ENCODE assay signal across 9 cellular contexts in the genomic region with DNA sequence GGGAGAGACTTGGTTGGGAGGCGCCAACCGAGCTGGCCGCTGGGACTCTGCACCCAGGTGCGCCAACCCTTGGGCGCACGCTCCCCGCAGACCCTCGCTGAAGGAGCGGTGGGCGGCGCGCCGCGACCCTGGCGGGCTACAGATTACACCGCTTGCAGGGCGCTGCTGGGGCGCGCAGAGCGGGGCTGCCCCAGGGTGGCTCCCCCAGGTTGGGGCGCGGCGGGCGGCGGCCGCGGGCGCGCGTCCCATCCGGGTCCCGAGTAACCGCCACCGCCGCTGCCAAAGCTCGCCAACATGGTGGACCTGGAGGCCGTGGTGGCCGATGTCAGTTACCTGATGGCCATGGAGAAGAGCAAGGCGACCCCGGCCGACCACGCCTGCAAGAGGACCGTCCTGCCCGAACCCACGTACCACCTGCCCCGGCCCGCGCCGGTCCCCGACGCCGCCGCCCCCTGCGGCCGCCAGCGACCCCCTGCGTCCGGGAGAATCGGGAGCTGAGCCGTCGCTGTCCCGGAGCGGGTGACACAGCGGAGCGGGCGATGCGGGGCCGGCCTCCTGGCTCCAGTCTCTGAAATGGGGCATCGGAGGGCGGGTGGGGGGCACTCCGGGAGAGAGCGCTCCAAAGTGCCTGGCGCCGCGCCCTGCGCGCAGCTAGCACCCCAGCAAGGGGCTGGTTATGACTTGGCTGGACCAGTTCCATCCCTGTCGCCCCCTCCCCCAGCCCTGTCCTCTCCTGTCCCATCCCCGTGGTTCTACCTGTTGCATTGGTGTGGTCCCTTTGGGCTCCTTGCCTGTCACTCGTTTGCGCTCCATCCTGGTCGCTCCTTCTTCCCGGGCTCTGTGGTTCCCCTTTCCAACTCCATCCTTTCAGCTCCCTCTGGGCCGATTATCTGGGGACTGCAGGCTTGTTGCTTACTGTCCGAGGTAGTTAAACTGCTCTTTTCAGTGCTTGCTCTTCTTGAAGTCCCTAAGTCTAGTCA.
DNase-seq lines count a peak whose midpoint lies in the region; ATAC-seq, FAIRE-seq and TF ChIP-seq lines count a peak whose summit lies in the region.
"Had no signal": no experiment of that assay in that cellular context is flagged by ENCODE, and none has a peak within 500 bp of the region (broad histone marks: within the 10 kb centered on the region; RNA-seq: fewer than 3 reads in every experiment).

No MANE protein-coding gene starts in this region.

- TF ChIP-seq POLR2A in H1 (IDR thresholded peaks at IDR 0.05; ENCODE audit: control extremely low read depth in 1 of 2, low read depth in 2 of 2, low read length in 2 of 2) (no peak), uterus (IDR thresholded peaks at IDR 0.05) (no peak)

- FAIRE-seq in H1 (lab: Jason Lieb, UNC): peak; percentile 74
- FAIRE-seq: keratinocyte had no signal

- intact Hi-C loops in Calu3 (cut with micrococcal nuclease; ENCODE audit: unreplicated experiment) (no loop called here), uterus (cut with DNase I; ENCODE audit: low total_unique reads) (no loop called here)

- peak; percentile 15 to 43; a peak in 2 of 4 replicates for TF ChIP-seq RAD21 in H1 (IDR thresholded peaks at IDR 0.05 in 1 of 2, conservative IDR thresholded peaks at IDR 0.05 in 1 of 2; ENCODE audit: low read depth in 2 of 2, low read length in 2 of 2)

- BruUV-seq in Calu3 (replicated peaks; lab: Mats Ljungman, UMichigan): no TSS peak

- H3K4me1 Mint-ChIP-seq in Calu3 (ENCODE audit: low read depth, unreplicated experiment): peaks cover 28% of the 10 kb centered on the region

- H4K91ac ChIP-seq in H1 (replicated peaks; ENCODE audit: insufficient read length, low read length) (no peak overlapping the region), neuronal stem cell (ENCODE audit: low read depth, low read length, poor library complexity) (no peak overlapping the region)

- H3K9ac ChIP-seq in H1 (replicated peaks in 1 of 4; ENCODE audit: extremely low read depth in 1 of 4, low read depth in 3 of 4, low read length in 3 of 4) (no peak overlapping the region), neuronal stem cell (ENCODE audit: low read depth, low read length, poor library complexity) (peak overlapping the region; percentile 77)

- no peaks in the 10 kb centered on the region for H3K36me3 Mint-ChIP-seq in Calu3 (ENCODE audit: insufficient read depth, unreplicated experiment)

- peaks cover 10% of the 10 kb centered on the region for H3K23me2 ChIP-seq in H1 (ENCODE audit: low read depth, low read length)

- no peak overlapping the region for H4K8ac ChIP-seq in H1 (ENCODE audit: extremely low read depth, insufficient read depth, low read length)
- no peak overlapping the region for H4K8ac ChIP-seq in neuronal stem cell (ENCODE audit: low read depth, low read length)

- no peaks in the 10 kb centered on the region for H3K9me3 Mint-ChIP-seq in Calu3 (ENCODE audit: low read depth, unreplicated experiment)

- peak overlapping the region; percentile 70 for H3K4me3 Mint-ChIP-seq in Calu3 (ENCODE audit: low read depth, unreplicated experiment)

- H3K79me1 ChIP-seq in H1 (ENCODE audit: low read depth, low read length) (no peaks in the 10 kb centered on the region), neuronal stem cell (ENCODE audit: low read depth, low read length) (no peaks in the 10 kb centered on the region)

- H3K27ac Mint-ChIP-seq in Calu3 (ENCODE audit: unreplicated experiment): no peak overlapping the region

- H3K4ac ChIP-seq in H1 (replicated peaks; ENCODE audit: insufficient read length, low read depth, low read length) (no peak overlapping the region), neuronal stem cell (ENCODE audit: low read length) (no peak overlapping the region)

- no peaks in the 10 kb centered on the region for H3K79me2 ChIP-seq in H1 (ENCODE audit: control insufficient read depth in 1 of 2, insufficient read depth in 2 of 2, low read length in 2 of 2)

- H3K4me3 ChIP-seq in H1 (ENCODE audit: extremely low read depth in 1 of 4, insufficient read depth in 2 of 4, low read depth in 3 of 4, low read length in 4 of 4) (peak overlapping the region; percentile 45 to 86 (median 54)), neuronal stem cell (ENCODE audit: low read length in 2 of 2) (peak overlapping the region; percentile 25 to 82), uterus (no peak overlapping the region)

- peak overlapping the region; percentile 72 for H2AFZ ChIP-seq in H1 (ENCODE audit: low read length)
- H2AFZ ChIP-seq in neuronal stem cell (ENCODE audit: low read length): peak overlapping the region; percentile 87

- H3K14ac ChIP-seq in H1 (ENCODE audit: insufficient read length) (no peak overlapping the region), neuronal stem cell (ENCODE audit: low read length) (no peak overlapping the region)

- H3K9me3 ChIP-seq in H1 (ENCODE audit: insufficient read depth in 2 of 2, low read depth in 1 of 2, low read length in 1 of 2) (no peaks in the 10 kb centered on the region), neuronal stem cell (replicated peaks in 1 of 2; ENCODE audit: control insufficient read depth in 2 of 2, insufficient read depth in 1 of 2, low read depth in 1 of 2, low read length in 2 of 2) (peaks cover 5 to 7% of the 10 kb centered on the region in 2 donors), uterus (no peaks in the 10 kb centered on the region)

- no peak overlapping the region for H2BK20ac ChIP-seq in H1 (ENCODE audit: low read length)

- peaks cover 11 to 28% (median 20%) of the 10 kb centered on the region in 4 experiments for H3K27me3 ChIP-seq in H1 (replicated peaks in 1 of 4; ENCODE audit: control insufficient read depth in 3 of 4, extremely low read depth in 1 of 4, insufficient read depth in 3 of 4, low read length in 3 of 4)
- H3K27me3 ChIP-seq in neuronal stem cell (ENCODE audit: control insufficient read depth in 3 of 3, insufficient read depth in 3 of 3, low read depth in 1 of 3, low read length in 3 of 3): peaks cover 19 to 74% (median 35%) of the 10 kb centered on the region in 3 experiments
- peaks cover 12 to 44% of the 10 kb centered on the region in 2 donors for H3K27me3 ChIP-seq in uterus

- no peak overlapping the region for H3K56ac ChIP-seq in H1 (replicated peaks; ENCODE audit: insufficient read length, low read depth, low read length)

- H2BK5ac ChIP-seq in H1 (ENCODE audit: low read depth, low read length): no peak overlapping the region; the same call in 1 of the 2 replicates
- H2BK5ac ChIP-seq in neuronal stem cell (ENCODE audit: low read length): no peak overlapping the region

- TF ChIP-seq CTCF in Calu3 (IDR thresholded peaks at IDR 0.05; ENCODE audit: unreplicated experiment) (no peak), H1 (IDR thresholded peaks at IDR 0.05; ENCODE audit: control extremely low read depth in 1 of 3, insufficient read depth in 1 of 3, low read depth in 1 of 3, low read length in 3 of 3) (peak in 1 of 3 experiments; percentile 8; a peak in 1 of 4 replicates), uterus (IDR thresholded peaks at IDR 0.05) (no peak)

- no peak for ATAC-seq in GM21367 (IDR thresholded peaks at IDR 0.05; ENCODE audit: unreplicated experiment)

- no peak overlapping the region for H2AK5ac ChIP-seq in H1 (ENCODE audit: low read depth, low read length)
- H2AK5ac ChIP-seq in neuronal stem cell (ENCODE audit: low read depth, low read length): peak overlapping the region; percentile 25

- no peaks in the 10 kb centered on the region for H4K20me1 ChIP-seq in H1 (replicated peaks in 1 of 2; ENCODE audit: control insufficient read depth in 1 of 2, insufficient read depth in 2 of 2, low read length in 2 of 2)

- CTCF ChIA-PET in Calu3 (lab: Charles Lee) (no interaction called here), H1 (lab: Charles Lee; ENCODE audit: partially characterized antibody) (interaction anchor here (0.8 to 2.4 kb wide), 9 partner anchors 12 to 88 kb away, joined by 3 to 10 read pairs (median 6); no protein-coding TSS in a partner anchor)

- DNase-seq in Calu3 (no peak), NCI-H1092 treated with DMSO at 0.1 percent for 48 hours (lab: John Stamatoyannopoulos, UW) (peak; percentile 58), H1 (ENCODE audit: low read depth in 1 of 2, low spot score in 2 of 2) (peak in 1 of 2 experiments; percentile 70), neuronal stem cell (ENCODE audit: low spot score) (no peak), epidermal melanocyte (ENCODE audit: insufficient read length, low spot score) (no peak), uterus (no peak)
- no peak for DNase-seq in NK-92 treated with Interleukin-12 subunit alpha and Interleukin-12 subunit beta, amount 100 ng/mL, for 24 hours (lab: John Stamatoyannopoulos, UW)

- peaks cover 69% of the 10 kb centered on the region for H3K27me3 Mint-ChIP-seq in Calu3 (ENCODE audit: unreplicated experiment)

- H2BK120ac ChIP-seq in H1 (replicated peaks; ENCODE audit: low read depth, low read length): peak overlapping the region; percentile 54
- H2BK120ac ChIP-seq in neuronal stem cell (ENCODE audit: low read depth, low read length): no peak overlapping the region

- WGBS in H1 (ENCODE audit: extremely low coverage in 1 of 2, insufficient coverage in 1 of 2, insufficient read length in 1 of 2, insufficient replicate concordance in 2 of 2, low coverage in 1 of 2, low lambda C conversion rate in 2 of 2, missing lambda C conversion rate in 1 of 2), 2 experiments: 1% methylated on average over 61 of the region's 85 CpGs; no CpG with 5 or more reads in 1 of the 2 experiments
- no CpG with 5 or more reads among the region's 85 CpGs for WGBS in neuronal stem cell (ENCODE audit: extremely low coverage in 2 of 2, insufficient read length in 2 of 2, insufficient replicate concordance in 1 of 2), 2 donors

- H3K23ac ChIP-seq in H1 (ENCODE audit: insufficient read length) (no peak overlapping the region), neuronal stem cell (ENCODE audit: low read depth, low read length, poor library complexity) (no peak overlapping the region)

- POLR2A ChIA-PET in H1 (lab: Charles Lee; ENCODE audit: partially characterized antibody): interaction anchor here (1.4 kb wide), 1 partner anchor 138 kb away, joined by 4 read pairs; no protein-coding TSS in a partner anchor

- H3K18ac ChIP-seq in H1 (ENCODE audit: extremely low read depth, low read length): peak overlapping the region; percentile 32; the same call in 1 of the 2 replicates
- peak overlapping the region; percentile 94 for H3K18ac ChIP-seq in neuronal stem cell (ENCODE audit: low read length)

- H3K4me1 ChIP-seq in H1 (replicated peaks in 1 of 4; ENCODE audit: control insufficient read depth in 3 of 4, insufficient read depth in 4 of 4, low read length in 3 of 4) (peaks cover 4 to 12% (median 6%) of the 10 kb centered on the region in 4 experiments; a peak in 6 of 7 replicates), neuronal stem cell (ENCODE audit: control insufficient read depth in 2 of 2, insufficient read depth in 1 of 2, low read depth in 1 of 2, low read length in 2 of 2) (peaks cover 3 to 4% of the 10 kb centered on the region in 2 donors), uterus (peaks cover 0 to 8% of the 10 kb centered on the region in 2 donors)

- no peak for TF ChIP-seq EP300 in H1 (IDR thresholded peaks at IDR 0.05; ENCODE audit: borderline replicate concordance in 1 of 2, low read depth in 2 of 2, low read length in 2 of 2)

- no peak overlapping the region for H4K5ac ChIP-seq in H1 (ENCODE audit: insufficient read length, low read depth, low read length)

- H3K36me3 ChIP-seq in H1 (ENCODE audit: control insufficient read depth in 2 of 4, insufficient read depth in 4 of 4, low read length in 3 of 4) (no peaks in the 10 kb centered on the region), neuronal stem cell (replicated peaks in 1 of 2; ENCODE audit: control insufficient read depth in 2 of 2, insufficient read depth in 2 of 2, low read length in 2 of 2) (no peaks in the 10 kb centered on the region), uterus (no peaks in the 10 kb centered on the region)

- peak overlapping the region; percentile 64 to 95 for H3K4me2 ChIP-seq in H1 (ENCODE audit: insufficient read depth in 1 of 2, low read depth in 2 of 2, low read length in 2 of 2)
- H3K4me2 ChIP-seq in neuronal stem cell (ENCODE audit: insufficient read depth, low read length, poor library complexity, severe bottlenecking): peak overlapping the region; percentile 86

- no peak overlapping the region for H3K27ac ChIP-seq in H1 (ENCODE audit: low read depth, low read length)
- no peak overlapping the region for H3K27ac ChIP-seq in neuronal stem cell (replicated peaks; ENCODE audit: low read length)
- no peak overlapping the region for H3K27ac ChIP-seq in uterus

- H2BK15ac ChIP-seq in H1 (ENCODE audit: low read length) (no peak overlapping the region), neuronal stem cell (ENCODE audit: low read length) (peak overlapping the region; percentile 49)

- H2BK12ac ChIP-seq in H1 (ENCODE audit: low read depth, low read length) (0 out of 2 replicates have a peak overlapping the region, but pooled peaks have one; percentile 50), neuronal stem cell (ENCODE audit: low read length) (no peak overlapping the region)

Comparison
In these comparisons a context has a peak if more than half of its experiments do, and no peak if none do; other contexts are left out.
1. H3K4me3 ChIP-seq: peak in H1 (4 of 4) and neuronal stem cell (2 of 2); none in uterus (0 of 2).